ENCODE assay signal across 36 cellular contexts in the genomic region with DNA sequence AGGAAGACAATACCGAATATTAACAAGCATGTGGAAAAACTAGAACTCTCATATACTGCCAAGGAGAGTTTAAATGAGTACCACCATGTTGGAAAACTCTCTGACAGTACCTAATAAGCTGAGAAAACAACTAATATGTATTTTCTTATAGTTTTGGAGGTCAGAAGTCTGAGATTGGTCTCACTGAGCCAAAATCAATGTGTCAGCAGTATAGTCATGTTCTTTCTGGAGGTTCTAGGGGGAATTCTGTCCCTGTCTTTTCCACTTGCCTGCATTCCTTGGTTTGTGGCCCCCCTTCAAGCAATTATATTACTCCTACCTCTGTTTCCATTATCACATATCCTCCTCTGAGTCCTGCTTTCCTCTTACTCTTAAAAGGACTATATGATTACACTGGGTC.
"Had no signal": no experiment of that assay in that cellular context is flagged by ENCODE, and none has a peak within 500 bp of the region (broad histone marks: within the 10 kb centered on the region; RNA-seq: fewer than 3 reads in every experiment).

No MANE protein-coding gene starts in this region.

- FAIRE-seq: astrocyte, TTC549 had no signal

- H3K36me3 ChIP-seq: adrenal gland, brain microvascular endothelial cell, breast epithelium had no signal

- H3K27ac ChIP-seq: adrenal gland, body of pancreas, brain microvascular endothelial cell, breast epithelium, VCaP had no signal

- H3K4me1 ChIP-seq: breast epithelium had no signal

- ATAC-seq: activated CD8-positive, alpha-beta T cell treated with anti-CD3 and anti-CD28 coated beads for 36 hours; activated naive CD4-positive, alpha-beta T cell treated with anti-CD3 and anti-CD28 coated beads, Interleukin-2, amount 50 U/mL, for 72 hours; activated T-cell treated with anti-CD3 and anti-CD28 coated beads, Interleukin-2, amount 50 U/mL, for 4 hours; activated T-cell treated with anti-CD3 and anti-CD28 coated beads, Interleukin-2, amount 50 U/mL, for 72 hours; activated T-helper 17 cell treated with anti-CD3 and anti-CD28 coated beads, Interleukin-2, amount 50 U/mL, for 72 hours; body of pancreas had no signal

- H3K27me3 Mint-ChIP-seq: activated B cell treated with CpG ODN at 0.5 μM for 24 hours; activated CD4-positive, alpha-beta memory T cell treated with anti-CD3 and anti-CD28 coated beads for 36 hours; activated CD4-positive, alpha-beta T cell treated with anti-CD3 and anti-CD28 coated beads, Interleukin-2, amount 10 ng/mL, durations not matched to agents 24 days and 14 days; activated CD8-positive, alpha-beta T cell treated with anti-CD3 and anti-CD28 coated beads for 36 hours; activated naive CD8-positive, alpha-beta T cell treated with anti-CD3 and anti-CD28 coated beads for 36 hours; activated T-helper 17 cell treated with anti-CD3 and anti-CD28 coated beads, Interleukin-2, amount 50 U/mL, for 72 hours had no signal

- H3K4me3 Mint-ChIP-seq: activated B cell treated with CpG ODN at 0.5 μM for 24 hours; activated CD4-positive, alpha-beta memory T cell treated with anti-CD3 and anti-CD28 coated beads for 36 hours; activated CD4-positive, alpha-beta T cell treated with anti-CD3 and anti-CD28 coated beads, Interleukin-2, amount 10 ng/mL, durations not matched to agents 24 days and 14 days; activated CD8-positive, alpha-beta T cell treated with anti-CD3 and anti-CD28 coated beads for 36 hours; activated naive CD4-positive, alpha-beta T cell treated with anti-CD3 and anti-CD28 coated beads for 36 hours; activated naive CD8-positive, alpha-beta T cell treated with anti-CD3 and anti-CD28 coated beads for 36 hours; activated T-cell treated with anti-CD3 and anti-CD28 coated beads, Interleukin-2, amount 50 U/mL, for 4 hours; activated T-helper 1 cell treated with anti-CD3 and anti-CD28 coated beads, Interleukin-12 subunit alpha, Interleukin-12 subunit beta, Interleukin-2, Interleukin-4 antibody, amounts not matched to agents 30 ng/mL and 10 ng/mL and 1 ng/mL, durations not matched to agents 14 hours and 24 hours and 36 hours; activated T-helper 17 cell treated with anti-CD3 and anti-CD28 coated beads, Interleukin-2, amount 50 U/mL, for 72 hours; T-helper 1 cell treated with Interleukin-12 subunit alpha and Interleukin-12 subunit beta and Interleukin-4 antibody, amounts not matched to agents 30 μg/mL and 1 μg/mL, for 36 hours; T-helper 2 cell treated with Interferon-gamma antibody and Interleukin-4, amounts not matched to agents 5 μg/mL and 100 μg/mL, for 36 hours had no signal

- H3K27me3 ChIP-seq: adrenal gland, body of pancreas, brain microvascular endothelial cell, breast epithelium had no signal

- H3K4me3 ChIP-seq: adrenal gland, body of pancreas, breast epithelium had no signal

- H3K4me1 Mint-ChIP-seq: activated CD4-positive, alpha-beta T cell treated with anti-CD3 and anti-CD28 coated beads, Interleukin-2, amount 10 ng/mL, durations not matched to agents 24 days and 14 days; activated naive CD8-positive, alpha-beta T cell treated with anti-CD3 and anti-CD28 coated beads for 36 hours had no signal

- H3K27ac Mint-ChIP-seq: activated B cell treated with CpG ODN at 0.5 μM for 24 hours; activated CD4-positive, alpha-beta memory T cell treated with anti-CD3 and anti-CD28 coated beads for 36 hours; activated CD4-positive, alpha-beta T cell treated with anti-CD3 and anti-CD28 coated beads, Interleukin-2, amount 10 ng/mL, durations not matched to agents 24 days and 14 days; activated CD8-positive, alpha-beta T cell treated with anti-CD3 and anti-CD28 coated beads for 36 hours; activated naive CD4-positive, alpha-beta T cell treated with anti-CD3 and anti-CD28 coated beads for 36 hours; activated naive CD4-positive, alpha-beta T cell treated with anti-CD3 and anti-CD28 coated beads, Interleukin-2, amount 50 U/mL, for 72 hours; activated naive CD8-positive, alpha-beta T cell treated with anti-CD3 and anti-CD28 coated beads for 36 hours; activated T-helper 1 cell treated with anti-CD3 and anti-CD28 coated beads, Interleukin-12 subunit alpha, Interleukin-12 subunit beta, Interleukin-2, Interleukin-4 antibody, amounts not matched to agents 30 ng/mL and 10 ng/mL and 1 ng/mL, durations not matched to agents 14 hours and 24 hours and 36 hours; T-helper 1 cell treated with Interleukin-12 subunit alpha and Interleukin-12 subunit beta and Interleukin-4 antibody, amounts not matched to agents 30 μg/mL and 1 μg/mL, for 36 hours; T-helper 2 cell treated with Interferon-gamma antibody and Interleukin-4, amounts not matched to agents 5 μg/mL and 100 μg/mL, for 36 hours had no signal

- H3K9me3 ChIP-seq: adrenal gland, body of pancreas, breast epithelium had no signal

- H3K9me3 Mint-ChIP-seq: activated B cell treated with CpG ODN at 0.5 μM for 24 hours; activated CD4-positive, alpha-beta memory T cell treated with anti-CD3 and anti-CD28 coated beads for 36 hours; activated CD4-positive, alpha-beta T cell treated with anti-CD3 and anti-CD28 coated beads, Interleukin-2, amount 10 ng/mL, durations not matched to agents 24 days and 14 days; activated CD8-positive, alpha-beta T cell treated with anti-CD3 and anti-CD28 coated beads for 36 hours; activated naive CD4-positive, alpha-beta T cell treated with anti-CD3 and anti-CD28 coated beads for 36 hours; activated naive CD4-positive, alpha-beta T cell treated with anti-CD3 and anti-CD28 coated beads, Interleukin-2, amount 50 U/mL, for 72 hours; activated naive CD8-positive, alpha-beta T cell treated with anti-CD3 and anti-CD28 coated beads for 36 hours; activated T-cell treated with anti-CD3 and anti-CD28 coated beads, Interleukin-2, amount 50 U/mL, for 4 hours; activated T-cell treated with anti-CD3 and anti-CD28 coated beads, Interleukin-2, amount 50 U/mL, for 72 hours; activated T-helper 1 cell treated with anti-CD3 and anti-CD28 coated beads, Interleukin-12 subunit alpha, Interleukin-12 subunit beta, Interleukin-2, Interleukin-4 antibody, amounts not matched to agents 30 ng/mL and 10 ng/mL and 1 ng/mL, durations not matched to agents 14 hours and 24 hours and 36 hours; activated T-helper 17 cell treated with anti-CD3 and anti-CD28 coated beads, Interleukin-2, amount 50 U/mL, for 72 hours; T-helper 1 cell treated with Interleukin-12 subunit alpha and Interleukin-12 subunit beta and Interleukin-4 antibody, amounts not matched to agents 30 μg/mL and 1 μg/mL, for 36 hours; T-helper 2 cell treated with Interferon-gamma antibody and Interleukin-4, amounts not matched to agents 5 μg/mL and 100 μg/mL, for 36 hours had no signal

- H3K36me3 Mint-ChIP-seq: activated naive CD4-positive, alpha-beta T cell treated with anti-CD3 and anti-CD28 coated beads, Interleukin-2, amount 50 U/mL, for 72 hours had no signal

- DNase-seq: activated B cell treated with CpG ODN at 0.5 μM for 24 hours; activated CD4-positive, alpha-beta memory T cell treated with anti-CD3 and anti-CD28 coated beads for 36 hours; activated CD4-positive, alpha-beta T cell treated with anti-CD3 and anti-CD28 coated beads for 4 hours; activated CD4-positive, alpha-beta T cell treated with anti-CD3 and anti-CD28 coated beads, Interleukin-2, amount 10 ng/mL, durations not matched to agents 24 days and 14 days; activated CD4-positive, alpha-beta T cell treated with anti-CD3 and anti-CD28 coated beads, Interleukin-2, amount 50 U/mL, for 1 hour; activated CD4-positive, alpha-beta T cell treated with anti-CD3 and anti-CD28 coated beads, Interleukin-2, amount 50 U/mL, for 4 hours; activated CD4-positive, CD25-positive, alpha-beta regulatory T cell treated with anti-CD3 and anti-CD28 coated beads, Interleukin-2, amount 50 U/mL, for 72 hours; activated CD8-positive, alpha-beta memory T cell treated with anti-CD3 and anti-CD28 coated beads, Interleukin-2, amount 50 U/mL, for 4 hours; activated CD8-positive, alpha-beta T cell treated with anti-CD3 and anti-CD28 coated beads for 36 hours; activated effector memory CD4-positive, alpha-beta T cell treated with anti-CD3 and anti-CD28 coated beads, Interleukin-2, amount 50 U/mL, for 16 hours; activated gamma-delta T cell treated with Interleukin-2 at 50 U/mL for 16 hours; activated naive CD4-positive, alpha-beta T cell; activated naive CD4-positive, alpha-beta T cell treated with anti-CD3 and anti-CD28 coated beads for 36 hours; activated naive CD4-positive, alpha-beta T cell treated with anti-CD3 and anti-CD28 coated beads, Interleukin-2, amount 50 U/mL, for 16 hours; activated naive CD8-positive, alpha-beta T cell treated with anti-CD3 and anti-CD28 coated beads for 36 hours; activated T-cell treated with anti-CD3 and anti-CD28 coated beads for 4 hours; activated T-cell treated with anti-CD3 and anti-CD28 coated beads, Interleukin-2, amount 50 U/mL, for 1 hour; activated T-cell treated with anti-CD3 and anti-CD28 coated beads, Interleukin-2, amount 50 U/mL, for 4 hours; activated T-cell treated with anti-CD3 and anti-CD28 coated beads, Interleukin-2, amount 50 U/mL, for 72 hours; adrenal gland; amniotic stem cell; aorta; body of pancreas; brain microvascular endothelial cell; central memory CD4-positive, alpha-beta T cell; T-helper 2 cell; T-helper 9 cell had no signal
